In genomic region chr20:49599746-49600113, GRCh38 we compare ENCODE assay signal across 15 cellular contexts.
"Had no signal": no experiment of that assay in that cellular context is flagged by ENCODE, and none has a peak within 500 bp of the region (broad histone marks: within the 10 kb centered on the region; RNA-seq: fewer than 3 reads in every experiment).

No MANE protein-coding gene starts in this region.

- H3K4me1 Mint-ChIP-seq: neural crest cell had no signal

- DNase-seq: activated CD4-positive, CD25-positive, alpha-beta regulatory T cell treated with anti-CD3 and anti-CD28 coated beads, Interleukin-2, amount 50 U/mL, for 72 hours; activated naive CD4-positive, alpha-beta T cell treated with anti-CD3 and anti-CD28 coated beads, Interleukin-2, amount 10 ng/mL, durations not matched to agents 7 days and 5 days; activated T-cell treated with anti-CD3 and anti-CD28 coated beads for 4 hours; erythroblast; gastrocnemius medialis; heart right ventricle; left colon; pancreas; stimulated activated CD4-positive, alpha-beta T cell treated with anti-CD3 and anti-CD28 coated beads, Interleukin-2, amount 100 ng/mL, for 24 hours; tibial artery had no signal

- H3K4me3 ChIP-seq: dorsolateral prefrontal cortex, gastrocnemius medialis, heart right ventricle, lower lobe of right lung, pancreas, tibial artery had no signal

- ATAC-seq: gastrocnemius medialis, heart right ventricle, left colon, lower lobe of right lung, pancreas had no signal

- H3K4me3 Mint-ChIP-seq: activated naive CD4-positive, alpha-beta T cell treated with anti-CD3 and anti-CD28 coated beads, Interleukin-2, amount 10 ng/mL, durations not matched to agents 7 days and 5 days; neural crest cell had no signal

- H3K9me3 Mint-ChIP-seq: neural crest cell had no signal

- H3K9me3 ChIP-seq: gastrocnemius medialis, lower lobe of right lung, pancreas, tibial artery had no signal

- FAIRE-seq: islet of Langerhans, pancreas, urothelium cell line had no signal

- H3K36me3 ChIP-seq: gastrocnemius medialis, heart right ventricle, lower lobe of right lung, pancreas, tibial artery had no signal

- H3K27me3 ChIP-seq: dorsolateral prefrontal cortex, gastrocnemius medialis, heart right ventricle, pancreas, tibial artery had no signal

- H3K4me1 ChIP-seq: pancreas had no signal

- H3K27ac ChIP-seq: dorsolateral prefrontal cortex, gastrocnemius medialis, lower lobe of right lung, pancreas had no signal
